ENCODE assay signal across 1 cellular context in genomic region chr19:45882652-45883585, GRCh38.
TF ChIP-seq lines count a peak whose summit lies in the region.

No MANE protein-coding gene starts in this region.

TF ChIP-seq in SK-N-SH, 30 proteins besides CTCF, POLR2A, EP300 and RAD21 (continued from another document):
- peak; percentile 33; the same call in 1 of the 2 replicates for TF ChIP-seq REST (IDR thresholded peaks at IDR 0.05; ENCODE audit: low read depth, low read length)
- peak; percentile 84 for TF ChIP-seq SMC3 (IDR thresholded peaks at IDR 0.05; ENCODE audit: low read depth, low read length)
- no peak for TF ChIP-seq JUND (IDR thresholded peaks at IDR 0.05)
- no peak for TF ChIP-seq GABPA (IDR thresholded peaks at IDR 0.05; ENCODE audit: low read depth)
- peak; percentile 64 for TF ChIP-seq RCOR1 (IDR thresholded peaks at IDR 0.05; ENCODE audit: low read length)
- no peak for TF ChIP-seq PBX3 (IDR thresholded peaks at IDR 0.05)
- no peak for TF ChIP-seq FOXJ3 (CRISPR knock-in tag; IDR thresholded peaks at IDR 0.05)
- TF ChIP-seq MXI1 (IDR thresholded peaks at IDR 0.05; ENCODE audit: low read depth, low read length), result peak; percentile 51; the same call in 1 of the 2 replicates
- TF ChIP-seq IRF3 (IDR thresholded peaks at IDR 0.05; ENCODE audit: low read depth, low read length), result no peak
- TF ChIP-seq CHD2 (IDR thresholded peaks at IDR 0.05; ENCODE audit: low read length, partially characterized antibody), result peak; percentile 70
- no peak for TF ChIP-seq NFIC (IDR thresholded peaks at IDR 0.05; ENCODE audit: borderline replicate concordance)
- no peak for TF ChIP-seq POLR2AphosphoS5 (IDR thresholded peaks at IDR 0.05; ENCODE audit: low read depth, low read length)
- TF ChIP-seq SIN3A (IDR thresholded peaks at IDR 0.05; ENCODE audit: borderline replicate concordance, low read depth, low read length), result no peak
- TF ChIP-seq TEAD4 (IDR thresholded peaks at IDR 0.05; ENCODE audit: borderline replicate concordance, insufficient read depth), result no peak
